ENCODE assay signal across 9 cellular contexts in genomic region chr4:143406523-143406922, GRCh38.
DNase-seq lines count a peak whose midpoint lies in the region; ATAC-seq and TF ChIP-seq lines count a peak whose summit lies in the region.
"Had no signal": no experiment of that assay in that cellular context is flagged by ENCODE, and none has a peak within 500 bp of the region (broad histone marks: within the 10 kb centered on the region; RNA-seq: fewer than 3 reads in every experiment).

No MANE protein-coding gene starts in this region.

- no peak overlapping the region for H3K27ac Mint-ChIP-seq in stimulated activated effector memory CD8-positive, alpha-beta T cell treated with anti-CD3 and anti-CD28 coated beads, Interleukin-12 subunit alpha, Interleukin-12 subunit beta, amount 100 ng/mL, for 72 hours
- H3K27ac Mint-ChIP-seq in CD4-positive, alpha-beta T cell = no peak overlapping the region

- H3K4me3 ChIP-seq in astrocyte of the cerebellum (ENCODE audit: low read depth, low read length) (no peak overlapping the region), right atrium auricular region (no peak overlapping the region)

- CTCF ChIA-PET in CD4-positive, alpha-beta T cell (lab: Charles Lee) = no interaction called here

- peak; percentile 62 for DNase-seq in KBM-7
- peak; percentile 51 for DNase-seq in astrocyte of the cerebellum (ENCODE audit: low read depth)
- peak; percentile 91 for DNase-seq in right atrium auricular region (ENCODE audit: low spot score)
- no peak for DNase-seq in stimulated activated effector memory CD8-positive, alpha-beta T cell treated with anti-CD3 and anti-CD28 coated beads, Interleukin-12 subunit alpha, Interleukin-12 subunit beta, amount 100 ng/mL, for 72 hours (ENCODE audit: low spot score in 2 of 2)
- DNase-seq in GM03348 (ENCODE audit: low spot score) = no peak
- no peak for DNase-seq in CD4-positive, alpha-beta T cell
- DNase-seq: NCI-H69 had no signal

- no peaks in the 10 kb centered on the region for H3K36me3 ChIP-seq in right atrium auricular region

- H3K27ac ChIP-seq in right atrium auricular region = peak overlapping the region; percentile 44 to 66
- H3K27ac ChIP-seq in CD4-positive, alpha-beta T cell (ENCODE audit: low read depth, low read length) = no peak overlapping the region

- peaks cover 6% of the 10 kb centered on the region for H3K27me3 Mint-ChIP-seq in CD4-positive, alpha-beta T cell

- H3K9me3 Mint-ChIP-seq in stimulated activated effector memory CD8-positive, alpha-beta T cell treated with anti-CD3 and anti-CD28 coated beads, Interleukin-12 subunit alpha, Interleukin-12 subunit beta, amount 100 ng/mL, for 72 hours = no peaks in the 10 kb centered on the region
- H3K9me3 Mint-ChIP-seq in CD4-positive, alpha-beta T cell = no peaks in the 10 kb centered on the region

- no peak overlapping the region for H3K4me3 Mint-ChIP-seq in stimulated activated effector memory CD8-positive, alpha-beta T cell treated with anti-CD3 and anti-CD28 coated beads, Interleukin-12 subunit alpha, Interleukin-12 subunit beta, amount 100 ng/mL, for 72 hours
- H3K4me3 Mint-ChIP-seq in CD4-positive, alpha-beta T cell = no peak overlapping the region

- H3K36me3 Mint-ChIP-seq in stimulated activated effector memory CD8-positive, alpha-beta T cell treated with anti-CD3 and anti-CD28 coated beads, Interleukin-12 subunit alpha, Interleukin-12 subunit beta, amount 100 ng/mL, for 72 hours = no peaks in the 10 kb centered on the region
- H3K36me3 Mint-ChIP-seq in CD4-positive, alpha-beta T cell (ENCODE audit: low read depth) = no peaks in the 10 kb centered on the region

- peaks cover 0 to 94% of the 10 kb centered on the region in 2 donors for H3K4me1 ChIP-seq in right atrium auricular region

- peak; percentile 47 for ATAC-seq in stimulated activated effector memory CD8-positive, alpha-beta T cell treated with anti-CD3 and anti-CD28 coated beads, Interleukin-12 subunit alpha, Interleukin-12 subunit beta, amount 100 ng/mL, for 72 hours
- no peak for ATAC-seq in GM21528 (IDR thresholded peaks at IDR 0.05; ENCODE audit: low FRiP score, unreplicated experiment)
- ATAC-seq in HG02885 (IDR thresholded peaks at IDR 0.05; ENCODE audit: poor library complexity, unreplicated experiment) = no peak
- ATAC-seq in CD4-positive, alpha-beta T cell (ENCODE audit: poor library complexity) = no peak

- no peaks in the 10 kb centered on the region for H3K27me3 ChIP-seq in right atrium auricular region
- no peaks in the 10 kb centered on the region for H3K27me3 ChIP-seq in CD4-positive, alpha-beta T cell (ENCODE audit: control insufficient read depth, insufficient read depth, low read length)

- peaks cover 23% of the 10 kb centered on the region for H3K4me1 Mint-ChIP-seq in stimulated activated effector memory CD8-positive, alpha-beta T cell treated with anti-CD3 and anti-CD28 coated beads, Interleukin-12 subunit alpha, Interleukin-12 subunit beta, amount 100 ng/mL, for 72 hours
- peaks cover 18% of the 10 kb centered on the region for H3K4me1 Mint-ChIP-seq in CD4-positive, alpha-beta T cell (ENCODE audit: low read depth)

- POLR2A ChIA-PET in CD4-positive, alpha-beta T cell (lab: Charles Lee) = no interaction called here

- in situ Hi-C loops in KBM-7 (cut with MboI; ENCODE audit: low pct_unique_long_range_greater_than_20kb, low sequenced_read_pairs) = no loop called here
- in situ Hi-C loops in astrocyte of the cerebellum (cut with HindIII; ENCODE audit: low sequenced_read_pairs) = no loop called here

- no peaks in the 10 kb centered on the region for H3K9me3 ChIP-seq in right atrium auricular region
- H3K9me3 ChIP-seq in CD4-positive, alpha-beta T cell (ENCODE audit: control insufficient read depth, low read length) = no peaks in the 10 kb centered on the region

- no peak for TF ChIP-seq CTCF in astrocyte of the cerebellum (IDR thresholded peaks at IDR 0.05; ENCODE audit: low read depth, low read length, missing control alignments)
- no peak for TF ChIP-seq CTCF in right atrium auricular region (IDR thresholded peaks at IDR 0.05)
- TF ChIP-seq CTCF in CD4-positive, alpha-beta T cell (IDR thresholded peaks at IDR 0.05) = no peak

- intact Hi-C loops in CD4-positive, alpha-beta T cell (cut with DNase I, micrococcal nuclease) = no loop called here

Comparison
In these comparisons a context has a peak if more than half of its experiments do, and no peak if none do; other contexts are left out.
1. DNase-seq: peak in KBM-7 (single experiment), astrocyte of the cerebellum (single experiment) and right atrium auricular region (single experiment); none in stimulated activated effector memory CD8-positive, alpha-beta T cell treated with anti-CD3 and anti-CD28 coated beads, Interleukin-12 subunit alpha, Interleukin-12 subunit beta, amount 100 ng/mL, for 72 hours (0 of 2), GM03348 (single experiment) and CD4-positive, alpha-beta T cell (0 of 10).